19 cellular contexts compared by ENCODE assay signal in the genomic region with DNA sequence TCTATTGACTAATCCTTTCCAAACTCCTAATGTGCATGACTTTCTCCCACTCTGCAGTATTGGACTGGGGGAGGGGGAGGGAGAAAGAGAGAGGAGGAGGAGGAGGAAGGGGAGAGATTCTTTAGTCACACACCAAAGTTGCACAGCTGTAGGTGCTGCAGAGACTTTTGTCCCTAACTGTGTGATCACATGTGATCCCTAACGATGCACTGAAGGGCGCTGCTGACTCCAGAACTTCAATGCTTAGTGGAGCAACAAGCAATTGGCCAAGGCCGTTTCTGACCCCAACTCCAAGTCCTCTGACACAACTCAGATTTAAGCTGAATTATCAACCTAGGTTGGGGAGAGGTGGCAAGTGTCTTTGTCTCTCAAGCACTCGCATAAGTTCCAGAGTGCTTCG.
"Had no signal": no experiment of that assay in that cellular context is flagged by ENCODE, and none has a peak within 500 bp of the region (broad histone marks: within the 10 kb centered on the region; RNA-seq: fewer than 3 reads in every experiment).

No MANE protein-coding gene starts in this region.

- H3K4me1 Mint-ChIP-seq: naive thymus-derived CD8-positive, alpha-beta T cell had no signal

- H3K27ac ChIP-seq: epithelial cell of prostate, esophagus squamous epithelium, foreskin keratinocyte, pancreas, thyroid gland, upper lobe of left lung, uterus had no signal

- H3K36me3 Mint-ChIP-seq: naive thymus-derived CD8-positive, alpha-beta T cell had no signal

- H3K36me3 ChIP-seq: esophagus squamous epithelium, pancreas, thyroid gland, upper lobe of left lung, uterus had no signal

- H3K4me1 ChIP-seq: foreskin keratinocyte, pancreas, thyroid gland, upper lobe of left lung, uterus had no signal

- H3K9me3 ChIP-seq: esophagus squamous epithelium, mucosa of descending colon, pancreas, thyroid gland, upper lobe of left lung, uterus had no signal

- H3K4me3 Mint-ChIP-seq: dendritic cell treated with granulocyte-macrophage colony-stimulating factor and Interleukin-4, amounts not matched to agents 40 ng/mL and 50 ng/mL, for 4 days; effector memory CD8-positive, alpha-beta T cell; naive thymus-derived CD8-positive, alpha-beta T cell had no signal

- H3K27me3 Mint-ChIP-seq: dendritic cell treated with granulocyte-macrophage colony-stimulating factor and Interleukin-4, amounts not matched to agents 40 ng/mL and 50 ng/mL, for 4 days had no signal

- H3K27me3 ChIP-seq: foreskin keratinocyte, pancreas, thyroid gland, upper lobe of left lung, uterus had no signal

- H3K27ac Mint-ChIP-seq: dendritic cell treated with granulocyte-macrophage colony-stimulating factor and Interleukin-4, amounts not matched to agents 40 ng/mL and 50 ng/mL, for 4 days; effector memory CD8-positive, alpha-beta T cell; naive thymus-derived CD8-positive, alpha-beta T cell; progenitor cell of endocrine pancreas had no signal

- DNase-seq: effector memory CD8-positive, alpha-beta T cell; esophagus squamous epithelium; foreskin keratinocyte; kidney glomerular epithelial cell; mesendoderm; mucosa of descending colon; naive thymus-derived CD8-positive, alpha-beta T cell; occipital lobe; pancreas; right cardiac atrium; small intestine; stimulated activated CD4-positive, alpha-beta T cell treated with anti-CD3 and anti-CD28 coated beads, Interleukin-2, amount 100 ng/mL, for 48 hours; stimulated activated naive CD4-positive, alpha-beta T cell treated with Interleukin-2 at 50 U/mL for 16 hours; thyroid gland; upper lobe of left lung; uterus had no signal

- H3K4me3 ChIP-seq: esophagus squamous epithelium, mucosa of descending colon, pancreas, thyroid gland, upper lobe of left lung, uterus had no signal

- H3K9me3 Mint-ChIP-seq: effector memory CD8-positive, alpha-beta T cell had no signal
